Comparison of ENCODE assay signal across 17 cellular contexts in the genomic region with DNA sequence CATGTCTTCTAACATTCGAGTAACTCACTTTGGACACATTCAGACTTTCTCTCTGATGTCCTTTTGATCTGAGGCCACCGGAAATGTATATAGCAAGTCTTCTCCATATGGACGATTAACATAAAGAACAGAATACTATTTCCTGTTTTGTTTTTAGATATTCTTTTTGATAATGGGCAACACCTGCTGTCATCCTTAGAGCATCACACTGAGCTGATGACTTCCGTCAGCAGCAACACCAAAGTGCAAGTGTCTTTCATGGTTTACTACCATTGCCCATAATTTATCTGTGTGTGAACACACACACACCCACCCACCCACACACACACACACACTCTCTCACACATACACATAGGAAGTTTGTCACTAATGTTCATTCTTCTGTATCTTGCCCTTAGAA.
A peak's percentile ranks its signal among the peaks of the same experiment; 100 is the strongest.
DNase-seq lines count a peak whose midpoint lies in the region; ATAC-seq lines count a peak whose summit lies in the region.
"Had no signal": no experiment of that assay in that cellular context is flagged by ENCODE, and none has a peak within 500 bp of the region (broad histone marks: within the 10 kb centered on the region; RNA-seq: fewer than 3 reads in every experiment).

No MANE protein-coding gene starts in this region.

- H3K4me1 Mint-ChIP-seq in activated T-cell treated with anti-CD3 and anti-CD28 coated beads, Interleukin-2, amount 50 U/mL, for 72 hours (ENCODE audit: low read depth), result no peaks in the 10 kb centered on the region
- H3K4me1 Mint-ChIP-seq in T-helper 17 cell, result no peaks in the 10 kb centered on the region

- H3K9me3 ChIP-seq in T-helper 17 cell (ENCODE audit: control insufficient read depth, low read length, poor library complexity, severe bottlenecking), result no peaks in the 10 kb centered on the region

- peaks cover 0 to 2% of the 10 kb centered on the region in 2 donors for H3K9me3 Mint-ChIP-seq in activated T-cell treated with anti-CD3 and anti-CD28 coated beads, Interleukin-2, amount 50 U/mL, for 72 hours

- H3K27ac Mint-ChIP-seq in activated T-cell treated with anti-CD3 and anti-CD28 coated beads, Interleukin-2, amount 50 U/mL, for 72 hours, result peak overlapping the region; percentile 25
- peak overlapping the region; percentile 54 for H3K27ac Mint-ChIP-seq in T-helper 17 cell
- H3K27ac Mint-ChIP-seq: HFFc6 had no signal

- intact Hi-C loops in left cardiac atrium (cut with DNase I), result no loop called here

- no peaks in the 10 kb centered on the region for H3K27me3 Mint-ChIP-seq in activated T-cell treated with anti-CD3 and anti-CD28 coated beads, Interleukin-2, amount 50 U/mL, for 72 hours (ENCODE audit: low read depth)
- H3K27me3 Mint-ChIP-seq in T-helper 17 cell, result no peaks in the 10 kb centered on the region

- no peak overlapping the region for H3K4me3 ChIP-seq in Jurkat, Clone E6-1 (ENCODE audit: low read length)
- H3K4me3 ChIP-seq: BLaER1 had no signal

- H3K36me3 Mint-ChIP-seq in activated T-cell treated with anti-CD3 and anti-CD28 coated beads, Interleukin-2, amount 50 U/mL, for 72 hours (ENCODE audit: insufficient read depth in 2 of 2), result no peaks in the 10 kb centered on the region
- H3K36me3 Mint-ChIP-seq in T-helper 17 cell (ENCODE audit: low read depth), result no peaks in the 10 kb centered on the region

- no peak overlapping the region for H3K4me3 Mint-ChIP-seq in activated T-cell treated with anti-CD3 and anti-CD28 coated beads, Interleukin-2, amount 50 U/mL, for 72 hours
- H3K4me3 Mint-ChIP-seq in T-helper 17 cell, result no peak overlapping the region
- H3K4me3 Mint-ChIP-seq: HFFc6 had no signal

- no peak for DNase-seq in activated T-cell treated with anti-CD3 and anti-CD28 coated beads, Interleukin-2, amount 50 U/mL, for 72 hours
- DNase-seq in activated T-cell treated with anti-CD3 and anti-CD28 coated beads for 4 hours (no peak), T-helper 17 cell (no peak), left cardiac atrium (no peak)
- peak; percentile 82 for DNase-seq in Jurkat, Clone E6-1 (ENCODE audit: low read depth, low spot score)
- DNase-seq: 8988T, AML-193, Calu3, DMS 273 treated with DMSO at 0.1 percent for 48 hours, DMS79, EL, HCEC 1CT, HFFc6 had no signal

- no peak for ATAC-seq in activated T-cell treated with anti-CD3 and anti-CD28 coated beads, Interleukin-2, amount 50 U/mL, for 72 hours (replicated peaks in 1 of 2)
- no peak for ATAC-seq in T-helper 17 cell
- no peak for ATAC-seq in GM19463 (IDR thresholded peaks at IDR 0.05; ENCODE audit: unreplicated experiment)
- no peak for ATAC-seq in left cardiac atrium
- ATAC-seq in HG03378 (IDR thresholded peaks at IDR 0.05; ENCODE audit: unreplicated experiment), result no peak
- ATAC-seq: HepG2 had no signal
